In genomic region chr17:4230142-4230541, GRCh38 we compare ENCODE assay signal across 9 cellular contexts.
DNase-seq lines count a peak whose midpoint lies in the region; ATAC-seq and TF ChIP-seq lines count a peak whose summit lies in the region.
"Had no signal": no experiment of that assay in that cellular context is flagged by ENCODE, and none has a peak within 500 bp of the region (broad histone marks: within the 10 kb centered on the region; RNA-seq: fewer than 3 reads in every experiment).

No MANE protein-coding gene starts in this region.

- DNase-seq in HFF-Myc (ENCODE audit: extremely low read depth, low read depth): peak; percentile 97
- DNase-seq in brain microvascular endothelial cell: peak; percentile 90
- peak; percentile 92 for DNase-seq in iris pigment epithelial cell (ENCODE audit: low read depth)
- no peak for DNase-seq in 8988T
- no peak for DNase-seq in WERI-Rb-1
- no peak for DNase-seq in cerebellar nuclear complex (lab: John Stamatoyannopoulos, UW)
- DNase-seq: activated B cell treated with CpG ODN at 0.5 μM for 24 hours had no signal

- H3K4me3 ChIP-seq in HFF-Myc (replicated peaks; ENCODE audit: low read depth, low read length): no peak overlapping the region
- no peak overlapping the region for H3K4me3 ChIP-seq in brain microvascular endothelial cell (ENCODE audit: low read depth, low read length)
- peak overlapping the region in 2 of 5 donors; percentile 29 to 33 for H3K4me3 ChIP-seq in subcutaneous abdominal adipose tissue (ENCODE audit: low read depth in 1 of 5, low read length in 5 of 5)
- no peak overlapping the region for H3K4me3 ChIP-seq in WERI-Rb-1 (ENCODE audit: low read depth, low read length)

- H3K9ac ChIP-seq in subcutaneous abdominal adipose tissue (ENCODE audit: low read length in 5 of 5): peak overlapping the region in 1 of 5 donors; percentile 41

- in situ Hi-C loops in brain microvascular endothelial cell (cut with HindIII; ENCODE audit: low pct_ligation_motif_present, low sequenced_read_pairs): no loop called here

- H3K27ac ChIP-seq in brain microvascular endothelial cell (peak overlapping the region; percentile 81), subcutaneous abdominal adipose tissue (ENCODE audit: low read depth, low read length) (peak overlapping the region; percentile 88), WERI-Rb-1 (no peak overlapping the region)

- no peak for ATAC-seq in HG02798 (IDR thresholded peaks at IDR 0.05; ENCODE audit: poor library complexity, unreplicated experiment)

- H3K27me3 ChIP-seq in brain microvascular endothelial cell (replicated peaks) (no peaks in the 10 kb centered on the region), subcutaneous abdominal adipose tissue (ENCODE audit: control insufficient read depth in 5 of 5, insufficient read depth in 4 of 5, low read length in 5 of 5) (no peaks in the 10 kb centered on the region), WERI-Rb-1 (ENCODE audit: insufficient read depth, low read depth, severe bottlenecking) (no peaks in the 10 kb centered on the region)

- peaks cover 3 to 57% (median 44%) of the 10 kb centered on the region in 5 donors for H3K4me1 ChIP-seq in subcutaneous abdominal adipose tissue (ENCODE audit: control insufficient read depth in 5 of 5, insufficient read depth in 5 of 5, low read length in 5 of 5)

- H3K36me3 ChIP-seq in brain microvascular endothelial cell (replicated peaks) (peaks cover 13% of the 10 kb centered on the region), subcutaneous abdominal adipose tissue (ENCODE audit: control insufficient read depth in 5 of 5, insufficient read depth in 5 of 5, low read length in 5 of 5) (peaks cover 4 to 32% (median 9%) of the 10 kb centered on the region in 5 donors), WERI-Rb-1 (peaks cover 37% of the 10 kb centered on the region)

- no peaks in the 10 kb centered on the region for H3K9me3 ChIP-seq in subcutaneous abdominal adipose tissue (ENCODE audit: control insufficient read depth in 5 of 5, low read length in 5 of 5)
- H3K9me3 ChIP-seq in WERI-Rb-1 (ENCODE audit: severe bottlenecking): no peaks in the 10 kb centered on the region

- TF ChIP-seq CTCF in HFF-Myc (IDR thresholded peaks at IDR 0.05; ENCODE audit: low read depth, low read length, missing control alignments) (no peak), brain microvascular endothelial cell (IDR thresholded peaks at IDR 0.05; ENCODE audit: low read depth, low read length, missing control alignments) (no peak), WERI-Rb-1 (IDR thresholded peaks at IDR 0.05; ENCODE audit: low read depth, low read length) (no peak)

Comparison
In these comparisons a context has a peak if more than half of its experiments do, and no peak if none do; other contexts are left out.
1. DNase-seq: peak in HFF-Myc (single experiment), brain microvascular endothelial cell (single experiment) and iris pigment epithelial cell (single experiment); none in 8988T (single experiment), WERI-Rb-1 (single experiment) and cerebellar nuclear complex (0 of 2).